ENCODE assay signal across 14 cellular contexts in the genomic region with DNA sequence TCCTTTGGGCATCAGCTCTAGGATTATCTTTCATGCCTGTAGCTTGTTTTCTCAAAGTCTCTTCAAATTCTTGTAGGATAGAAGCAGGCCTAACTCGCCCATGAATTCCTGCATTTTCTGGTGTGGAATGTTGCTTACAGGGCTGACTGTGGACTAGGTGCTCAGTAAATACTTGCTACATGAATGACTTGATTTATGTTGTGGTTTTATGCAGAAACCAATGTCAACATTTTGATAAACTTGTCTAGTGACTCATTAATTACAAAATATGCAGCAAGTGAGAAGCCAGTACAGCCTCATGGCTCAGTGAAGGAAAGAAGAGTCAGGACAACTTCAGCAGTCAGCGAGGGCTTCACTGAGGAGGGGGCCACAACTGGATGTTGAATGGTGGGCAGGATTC.
DNase-seq lines count a peak whose midpoint lies in the region; ATAC-seq and TF ChIP-seq lines count a peak whose summit lies in the region.
"Had no signal": no experiment of that assay in that cellular context is flagged by ENCODE, and none has a peak within 500 bp of the region (broad histone marks: within the 10 kb centered on the region; RNA-seq: fewer than 3 reads in every experiment).

No MANE protein-coding gene starts in this region.

- H3K27ac ChIP-seq in osteoblast (ENCODE audit: low read depth, low read length): peak overlapping the region; percentile 77
- H3K27ac ChIP-seq in suprapubic skin: no peak overlapping the region

- H3K4me1 ChIP-seq in osteoblast (ENCODE audit: insufficient read depth, low read length) (peaks cover 24% of the 10 kb centered on the region), suprapubic skin (no peaks in the 10 kb centered on the region)

- H2AFZ ChIP-seq in osteoblast (ENCODE audit: low read length): no peak overlapping the region

- TF ChIP-seq EP300 in suprapubic skin (IDR thresholded peaks at IDR 0.05): no peak

- 76% methylated on average over 2 of the region's 2 CpGs for WGBS in suprapubic skin

- H3K4me2 ChIP-seq in osteoblast (ENCODE audit: insufficient read depth, low read length): peak overlapping the region; percentile 37

- no peaks in the 10 kb centered on the region for H4K20me1 ChIP-seq in osteoblast (ENCODE audit: insufficient read depth, low read length)

- H3K4me3 ChIP-seq in osteoblast (ENCODE audit: insufficient read depth, low read length) (no peak overlapping the region), suprapubic skin (no peak overlapping the region)
- H3K4me3 ChIP-seq: K562 had no signal

- H3K27ac Mint-ChIP-seq in progenitor cell of endocrine pancreas: no peak overlapping the region
- H3K27ac Mint-ChIP-seq: activated CD4-positive, alpha-beta memory T cell treated with anti-CD3 and anti-CD28 coated beads for 36 hours; activated naive CD8-positive, alpha-beta T cell had no signal

- H3K4me3 Mint-ChIP-seq in progenitor cell of endocrine pancreas (ENCODE audit: low read depth): no peak overlapping the region
- H3K4me3 Mint-ChIP-seq: activated CD4-positive, alpha-beta memory T cell treated with anti-CD3 and anti-CD28 coated beads for 36 hours; activated naive CD8-positive, alpha-beta T cell had no signal

- peaks cover 3% of the 10 kb centered on the region for H3K27me3 Mint-ChIP-seq in progenitor cell of endocrine pancreas
- H3K27me3 Mint-ChIP-seq: activated CD4-positive, alpha-beta memory T cell treated with anti-CD3 and anti-CD28 coated beads for 36 hours; activated naive CD8-positive, alpha-beta T cell had no signal

- no peak for TF ChIP-seq POLR2A in suprapubic skin (IDR thresholded peaks at IDR 0.05)

- H3K9me3 ChIP-seq in osteoblast (ENCODE audit: low read depth, low read length) (no peaks in the 10 kb centered on the region), suprapubic skin (no peaks in the 10 kb centered on the region)

- DNase-seq in EL (peak; percentile 93), NOMO-1 treated with DMSO at 0.1 percent for 48 hours (lab: John Stamatoyannopoulos, UW; ENCODE audit: unreplicated experiment) (peak; percentile 77), dedifferentiated amniotic fluid mesenchymal stem cell (ENCODE audit: extremely low spot score) (peak; percentile 36), osteoblast (ENCODE audit: insufficient read length, low spot score, missing footprints) (peak; percentile 90), progenitor cell of endocrine pancreas (ENCODE audit: low spot score, unreplicated experiment) (no peak), suprapubic skin (ENCODE audit: low spot score in 2 of 2) (no peak)
- DNase-seq in NK-92 treated with Interleukin-12 subunit alpha and Interleukin-12 subunit beta, amount 100 ng/mL, for 24 hours (lab: John Stamatoyannopoulos, UW): no peak
- DNase-seq: activated CD4-positive, alpha-beta memory T cell treated with anti-CD3 and anti-CD28 coated beads for 36 hours; DMS 273 treated with DMSO at 0.1 percent for 48 hours; NCI-H345; stimulated activated naive CD8-positive, alpha-beta T cell treated with anti-CD3 and anti-CD28 coated beads, Interleukin-15, Interleukin-2, amounts not matched to agents 100 U/mL and 50 U/mL, for 24 hours had no signal

- H3K27me3 ChIP-seq in osteoblast (ENCODE audit: insufficient read depth, low read length) (no peaks in the 10 kb centered on the region), suprapubic skin (no peaks in the 10 kb centered on the region)

- no peaks in the 10 kb centered on the region for H3K79me2 ChIP-seq in osteoblast (ENCODE audit: insufficient read depth, low read length)

- no peaks in the 10 kb centered on the region for H3K9me3 Mint-ChIP-seq in progenitor cell of endocrine pancreas (ENCODE audit: low read depth)
- H3K9me3 Mint-ChIP-seq: activated CD4-positive, alpha-beta memory T cell treated with anti-CD3 and anti-CD28 coated beads for 36 hours had no signal

- H3K4me1 Mint-ChIP-seq in progenitor cell of endocrine pancreas (ENCODE audit: low read depth): peaks cover 6% of the 10 kb centered on the region

- TF ChIP-seq CTCF in osteoblast (IDR thresholded peaks at IDR 0.05; ENCODE audit: extremely low read depth, low read depth, low read length) (no peak), progenitor cell of endocrine pancreas (IDR thresholded peaks at IDR 0.05; ENCODE audit: unreplicated experiment) (no peak), suprapubic skin (IDR thresholded peaks at IDR 0.05) (no peak)

- H3K36me3 ChIP-seq in osteoblast (ENCODE audit: insufficient read depth, low read length) (no peaks in the 10 kb centered on the region), suprapubic skin (no peaks in the 10 kb centered on the region)

- no peak for ATAC-seq in HG03457 (IDR thresholded peaks at IDR 0.05; ENCODE audit: unreplicated experiment)
- ATAC-seq: K562; stimulated activated naive CD8-positive, alpha-beta T cell treated with anti-CD3 and anti-CD28 coated beads, Interleukin-15, Interleukin-2, amounts not matched to agents 100 U/mL and 50 U/mL, for 24 hours had no signal

- no peaks in the 10 kb centered on the region for H3K36me3 Mint-ChIP-seq in progenitor cell of endocrine pancreas (ENCODE audit: insufficient read depth)
- H3K36me3 Mint-ChIP-seq: activated CD4-positive, alpha-beta memory T cell treated with anti-CD3 and anti-CD28 coated beads for 36 hours; activated naive CD8-positive, alpha-beta T cell had no signal

Comparison
In these comparisons a context has a peak if more than half of its experiments do, and no peak if none do; other contexts are left out.
1. DNase-seq: peak in EL (single experiment), NOMO-1 treated with DMSO at 0.1 percent for 48 hours (single experiment), dedifferentiated amniotic fluid mesenchymal stem cell (single experiment) and osteoblast (single experiment); none in progenitor cell of endocrine pancreas (single experiment), NK-92 treated with Interleukin-12 subunit alpha and Interleukin-12 subunit beta, amount 100 ng/mL, for 24 hours (single experiment) and suprapubic skin (0 of 2).